ENCODE assay signal across 12 cellular contexts in genomic region chr11:75565916-75566762, GRCh38. TPM values are rescaled to one million over a fixed set of nuclear protein-coding genes. Genes with fewer than 3 reads are reported as not detected.
DNase-seq lines count a peak whose midpoint lies in the region; ATAC-seq, FAIRE-seq and TF ChIP-seq lines count a peak whose summit lies in the region.
"Had no signal": no experiment of that assay in that cellular context is flagged by ENCODE, and none has a peak within 500 bp of the region (broad histone marks: within the 10 kb centered on the region; RNA-seq: fewer than 3 reads in every experiment).

No MANE protein-coding gene starts in this region.

- H3K79me1 ChIP-seq in IMR-90 (ENCODE audit: low read depth in 1 of 2, low read length in 2 of 2) = peaks cover 23 to 69% of the 10 kb centered on the region in 2 experiments

- no peak for DNase-seq in IMR-90
- DNase-seq in endothelial cell of umbilical vein (ENCODE audit: low read depth, low spot score) = no peak
- no peak for DNase-seq in neural crest cell (ENCODE audit: low read depth, low spot score)
- no peak for DNase-seq in NCI-H510A (lab: John Stamatoyannopoulos, UW)
- no peak for DNase-seq in body of pancreas
- no peak for DNase-seq in erythroblast (lab: John Stamatoyannopoulos, UW)
- no peak for DNase-seq in activated T-cell treated with anti-CD3 and anti-CD28 coated beads, Interleukin-2, amount 50 U/mL, for 48 hours
- DNase-seq: DMS153; NCI-H345; stimulated activated CD4-positive, alpha-beta T cell treated with anti-CD3 and anti-CD28 coated beads, Interleukin-4, amount 100 ng/mL, for 4 hours; T-helper 9 cell had no signal

- H2BK5ac ChIP-seq in IMR-90 (ENCODE audit: low read depth, low read length, poor library complexity, severe bottlenecking) = peak overlapping the region; percentile 53

- peak overlapping the region; percentile 29; the same call in 1 of the 2 replicates for H3K4ac ChIP-seq in IMR-90 (ENCODE audit: low read depth, low read length)

- H3K4me1 Mint-ChIP-seq in neural crest cell = peaks cover 45% of the 10 kb centered on the region

- no peak for TF ChIP-seq RAD21 in IMR-90 (IDR thresholded peaks at IDR 0.05; ENCODE audit: low read length)

- H3K27me3 ChIP-seq in ACC112 (ENCODE audit: insufficient read depth, low read length) = no peaks in the 10 kb centered on the region
- no peaks in the 10 kb centered on the region for H3K27me3 ChIP-seq in IMR-90 (ENCODE audit: control insufficient read depth, insufficient read depth, low read length)
- no peaks in the 10 kb centered on the region for H3K27me3 ChIP-seq in endothelial cell of umbilical vein (ENCODE audit: control insufficient read depth in 2 of 2, insufficient read depth in 2 of 2, low read length in 2 of 2)
- H3K27me3 ChIP-seq in body of pancreas = no peaks in the 10 kb centered on the region

- BruUV-seq in IMR-90 (replicated peaks; lab: Mats Ljungman, UMichigan) (no TSS peak), endothelial cell of umbilical vein (replicated peaks; lab: Mats Ljungman, UMichigan) (no TSS peak)

- H2AFZ ChIP-seq in ACC112 (ENCODE audit: low read length, unreplicated experiment) (no peak overlapping the region), IMR-90 (replicated peaks; ENCODE audit: low read length, poor library complexity) (no peak overlapping the region), endothelial cell of umbilical vein (ENCODE audit: low read depth, low read length) (no peak overlapping the region)

- no peaks in the 10 kb centered on the region for H3K9me3 Mint-ChIP-seq in neural crest cell

- in situ Hi-C loops in IMR-90 (cut with MboI; ENCODE audit: low sequenced_read_pairs) = no loop called here

- dilution Hi-C loops in IMR-90 (cut with HindIII; ENCODE audit: low sequenced_read_pairs, unreplicated experiment) = no loop called here
- dilution Hi-C loops in endothelial cell of umbilical vein (cut with MboI; ENCODE audit: extremely low pct_ligation_motif_present, low sequenced_read_pairs) = no loop called here

- H3K9me1 ChIP-seq in IMR-90 (ENCODE audit: insufficient read depth, low read length) = peaks cover 1% of the 10 kb centered on the region
- H3K9me1 ChIP-seq in endothelial cell of umbilical vein (replicated peaks; ENCODE audit: control insufficient read depth, extremely low read depth, insufficient read depth, low read length) = no peaks in the 10 kb centered on the region

- peak overlapping the region; percentile 92 for H3K4me3 ChIP-seq in ACC112 (ENCODE audit: low read depth, low read length)
- no peak overlapping the region for H3K4me3 ChIP-seq in IMR-90 (ENCODE audit: insufficient read depth, low read depth, low read length)
- H3K4me3 ChIP-seq in endothelial cell of umbilical vein (replicated peaks in 1 of 3; ENCODE audit: insufficient read depth in 1 of 3, low read depth in 1 of 3, low read length in 3 of 3) = no peak overlapping the region
- no peak overlapping the region for H3K4me3 ChIP-seq in body of pancreas

- FAIRE-seq in endothelial cell of umbilical vein (lab: Jason Lieb, UNC) = no peak

- no peak overlapping the region for H3K18ac ChIP-seq in IMR-90 (ENCODE audit: low read depth, low read length)

- no peak overlapping the region for H2AK5ac ChIP-seq in IMR-90 (ENCODE audit: low read depth, low read length)

- H3K79me2 ChIP-seq in ACC112 (ENCODE audit: control insufficient read depth, insufficient read depth, low read length, unreplicated experiment) = peaks cover 86% of the 10 kb centered on the region
- peaks cover 63% of the 10 kb centered on the region for H3K79me2 ChIP-seq in endothelial cell of umbilical vein (ENCODE audit: control insufficient read depth, insufficient read depth, low read length)

- H3K14ac ChIP-seq in IMR-90 (replicated peaks; ENCODE audit: low read depth, low read length) = no peak overlapping the region; the same call in 1 of the 2 replicates

- H3K4me2 ChIP-seq in IMR-90 (ENCODE audit: low read depth, low read length) (peak overlapping the region; percentile 56), endothelial cell of umbilical vein (ENCODE audit: insufficient read depth, low read length) (peak overlapping the region; percentile 90)

- H3K36me3 ChIP-seq in ACC112 (ENCODE audit: insufficient read depth, low read length) (peaks cover 33% of the 10 kb centered on the region), IMR-90 (ENCODE audit: control insufficient read depth, insufficient read depth, low read length) (peaks cover 62% of the 10 kb centered on the region), endothelial cell of umbilical vein (ENCODE audit: control insufficient read depth in 2 of 2, extremely low read depth in 1 of 2, insufficient read depth in 2 of 2, low read length in 2 of 2) (peaks cover 18 to 41% of the 10 kb centered on the region in 2 experiments), body of pancreas (replicated peaks in 1 of 2; ENCODE audit: insufficient read depth in 1 of 2, low read depth in 2 of 2) (peaks cover 0 to 20% of the 10 kb centered on the region in 2 donors)

- peak overlapping the region; percentile 39 for H3K23ac ChIP-seq in IMR-90 (ENCODE audit: low read depth, low read length)

- peaks cover 6% of the 10 kb centered on the region for H3K36me3 Mint-ChIP-seq in neural crest cell (ENCODE audit: low read depth)

- peak overlapping the region; percentile 99 for H3K4me3 Mint-ChIP-seq in neural crest cell

- H3K9me3 ChIP-seq in IMR-90 (ENCODE audit: control insufficient read depth, insufficient read depth, low read length) (no peaks in the 10 kb centered on the region), endothelial cell of umbilical vein (replicated peaks; ENCODE audit: control insufficient read depth, insufficient read depth, low read length) (no peaks in the 10 kb centered on the region), body of pancreas (no peaks in the 10 kb centered on the region)

- H4K91ac ChIP-seq in IMR-90 (ENCODE audit: insufficient read depth, low read depth, low read length) = no peak overlapping the region

- no peaks in the 10 kb centered on the region for H3K27me3 Mint-ChIP-seq in neural crest cell (ENCODE audit: low read depth)

- H2AK9ac ChIP-seq in IMR-90 (replicated peaks; ENCODE audit: low read depth, low read length, poor library complexity) = peak overlapping the region; percentile 85

- H3K56ac ChIP-seq in IMR-90 (ENCODE audit: extremely low read depth, insufficient read depth, low read length) = no peak overlapping the region

- ATAC-seq in IMR-90 (ENCODE audit: low read depth) (no peak), body of pancreas (no peak)

- no peak overlapping the region for H2BK15ac ChIP-seq in IMR-90 (ENCODE audit: low read depth, low read length)

- no peak for TF ChIP-seq POLR2A in IMR-90 (IDR thresholded peaks at IDR 0.05; ENCODE audit: low read depth, low read length)
- TF ChIP-seq POLR2A in endothelial cell of umbilical vein (IDR thresholded peaks at IDR 0.05; ENCODE audit: low read depth, low read length) = no peak
- TF ChIP-seq POLR2A in body of pancreas (IDR thresholded peaks at IDR 0.05) = no peak
- TF ChIP-seq POLR2A in erythroblast (IDR thresholded peaks at IDR 0.05; ENCODE audit: low read length) = no peak

- H3K27ac ChIP-seq in ACC112 (ENCODE audit: low read depth, low read length) = peak overlapping the region; percentile 94
- no peak overlapping the region for H3K27ac ChIP-seq in IMR-90 (ENCODE audit: insufficient read depth, low read length)
- H3K27ac ChIP-seq in endothelial cell of umbilical vein (ENCODE audit: insufficient read depth, low read depth, low read length) = peak overlapping the region; percentile 92
- H3K27ac ChIP-seq in body of pancreas = peak overlapping the region in 2 of 4 donors; percentile 93 to 98

- H3K4me1 ChIP-seq in ACC112 (ENCODE audit: control insufficient read depth, insufficient read depth, low read length, unreplicated experiment) (peaks cover 42% of the 10 kb centered on the region), IMR-90 (ENCODE audit: control insufficient read depth, insufficient read depth, low read length) (peaks cover 26% of the 10 kb centered on the region), endothelial cell of umbilical vein (ENCODE audit: control insufficient read depth, extremely low read depth, insufficient read depth, low read length) (peaks cover 36% of the 10 kb centered on the region), body of pancreas (peaks cover 43% of the 10 kb centered on the region)

- H4K20me1 ChIP-seq in IMR-90 (ENCODE audit: insufficient read depth, low read length) (peaks cover 89% of the 10 kb centered on the region), endothelial cell of umbilical vein (replicated peaks; ENCODE audit: control insufficient read depth, extremely low read depth, insufficient read depth, low read length) (no peaks in the 10 kb centered on the region)

- no peak for TF ChIP-seq CTCF in IMR-90 (conservative IDR thresholded peaks at IDR 0.05; ENCODE audit: low read depth, low read length)
- TF ChIP-seq CTCF in endothelial cell of umbilical vein (IDR thresholded peaks at IDR 0.05; ENCODE audit: extremely low read depth in 1 of 2, insufficient read depth in 1 of 2, low read depth in 1 of 2, low read length in 2 of 2) = no peak
- no peak for TF ChIP-seq CTCF in neural crest cell (conservative IDR thresholded peaks at IDR 0.05)
- no peak for TF ChIP-seq CTCF in body of pancreas (IDR thresholded peaks at IDR 0.05)

- no peak overlapping the region for H2BK20ac ChIP-seq in IMR-90 (ENCODE audit: low read depth, low read length)

- H3K9ac ChIP-seq in IMR-90 (ENCODE audit: low read depth, low read length) (peak overlapping the region; percentile 29; the same call in 1 of the 2 replicates), endothelial cell of umbilical vein (replicated peaks; ENCODE audit: extremely low read depth, insufficient read depth, low read length) (peak overlapping the region; percentile 2)

- no peak overlapping the region for H2BK120ac ChIP-seq in IMR-90 (ENCODE audit: low read depth, low read length)

- CTCF ChIA-PET in IMR-90 (lab: Yijun Ruan, JAX) = interaction anchor here (0.6 to 1.7 kb wide), 4 partner anchors 12 to 103 kb away, joined by 3 to 4 read pairs (median 3); partner anchors contain the start of gene MAP6
- CTCF ChIA-PET in endothelial cell of umbilical vein (lab: Charles Lee) = interaction anchor here (1.0 to 8.6 kb wide), 7 partner anchors 10 to 158 kb away, joined by 3 to 107 read pairs (median 4); no protein-coding TSS in a partner anchor

- WGBS in IMR-90 (ENCODE audit: extremely low coverage in 2 of 2, insufficient read length in 1 of 2), 2 experiments = 92% methylated on average over 30 of the region's 43 CpGs; no CpG with 5 or more reads in 1 of the 2 experiments
- whole genome bisulfite sequencing in body of pancreas, 2 donors = 75 to 86% methylated on average over 9 to 41 of the region's 43 CpGs

- H3K27ac Mint-ChIP-seq in neural crest cell (ENCODE audit: unreplicated experiment) = peak overlapping the region; percentile 54

- POLR2A ChIA-PET in IMR-90 (lab: Charles Lee; ENCODE audit: unreplicated experiment) = interaction anchor here (0.6 to 3.9 kb wide), 4 partner anchors 8 to 176 kb away, joined by 3 to 27 read pairs (median 6); no protein-coding TSS in a partner anchor
- POLR2A ChIA-PET in endothelial cell of umbilical vein (lab: Charles Lee) = interaction anchor here (1.8 to 2.9 kb wide), 2 partner anchors 10 to 12 kb away, joined by 9 to 23 read pairs; no protein-coding TSS in a partner anchor

- no peak overlapping the region for H4K5ac ChIP-seq in IMR-90 (ENCODE audit: low read depth, low read length)

- H4K8ac ChIP-seq in IMR-90 (ENCODE audit: low read depth in 2 of 2, low read length in 2 of 2) = 0 out of 4 replicates have a peak overlapping the region, but pooled peaks of 1 of the 2 experiments have one; percentile 6

- intact Hi-C loops in IMR-90 (cut with micrococcal nuclease) (no loop called here), endothelial cell of umbilical vein (cut with micrococcal nuclease) (loop anchor here (1.0 kb wide), 1 partner anchor 16 kb away; no protein-coding TSS in a partner anchor), body of pancreas (cut with DNase I) (no loop called here)

RNA-seq across cellular contexts. Expression of gene SERPINH1, which starts 4.1 kb away (rescaled TPM):
- total RNA-seq in IMR-90 (2012; rRNA removed) = 772 and 841 TPM in 2 replicates
- polyA plus RNA-seq in IMR-90 (2012; rRNA removed) = 1,857 and 1,944 TPM in 2 replicates
- 823 and 2,639 TPM in 2 replicates for polyA plus RNA-seq in IMR-90 (2012; cell fraction: cytosol; rRNA removed)
- 597 and 1,651 TPM in 2 replicates for polyA plus RNA-seq in IMR-90 (2012; cell fraction: nucleus; rRNA removed; ENCODE audit: low replicate concordance)
- total RNA-seq in endothelial cell of umbilical vein = 384 and 409 TPM in 2 replicates
- 816 and 1,196 TPM in 2 replicates for polyA plus RNA-seq in endothelial cell of umbilical vein
- polyA plus RNA-seq in endothelial cell of umbilical vein (2011; cell fraction: cytosol; rRNA removed) = 484 and 524 TPM in 2 replicates
- 284 and 302 TPM in 2 replicates for polyA plus RNA-seq in endothelial cell of umbilical vein (2011; cell fraction: nucleus; rRNA removed)
- polyA plus RNA-seq in endothelial cell of umbilical vein (2012) = 320 and 386 TPM in 2 replicates
- 359 and 398 TPM in 2 replicates for polyA minus RNA-seq in endothelial cell of umbilical vein
- 120 TPM for polyA minus RNA-seq in endothelial cell of umbilical vein (2011; cell fraction: cytosol; rRNA and poly(A)+ RNA removed)
- 95.0 and 155 TPM in 2 replicates for polyA minus RNA-seq in endothelial cell of umbilical vein (2011; cell fraction: nucleus; rRNA and poly(A)+ RNA removed)
- 179 and 191 TPM in 2 replicates for total RNA-seq in neural crest cell
- 100 to 1,000 TPM in 1 of 2 donors, 10 to 100 TPM in 1; 78.3 to 166 TPM for total RNA-seq in body of pancreas

RNA-seq across cellular contexts. Expression of gene GDPD5, which starts 40.4 kb away (rescaled TPM):
- 1.7 and 2.0 TPM in 2 replicates for total RNA-seq in IMR-90 (2012; rRNA removed)
- 7.9 and 8.2 TPM in 2 replicates for polyA plus RNA-seq in IMR-90 (2012; rRNA removed)
- 4.1 and 7.5 TPM in 2 replicates for polyA plus RNA-seq in IMR-90 (2012; cell fraction: cytosol; rRNA removed)
- 25.1 and 54.1 TPM in 2 replicates for polyA plus RNA-seq in IMR-90 (2012; cell fraction: nucleus; rRNA removed; ENCODE audit: low replicate concordance)
- 50.1 and 79.2 TPM in 2 replicates for total RNA-seq in endothelial cell of umbilical vein
- polyA plus RNA-seq in endothelial cell of umbilical vein = 60.2 and 74.0 TPM in 2 replicates
- 29.2 and 37.9 TPM in 2 replicates for polyA plus RNA-seq in endothelial cell of umbilical vein (2011; cell fraction: cytosol; rRNA removed)
- polyA plus RNA-seq in endothelial cell of umbilical vein (2011; cell fraction: nucleus; rRNA removed) = 149 and 190 TPM in 2 replicates
- 24.4 and 35.1 TPM in 2 replicates for polyA plus RNA-seq in endothelial cell of umbilical vein (2012)
- 66.2 and 70.5 TPM in 2 replicates for polyA minus RNA-seq in endothelial cell of umbilical vein
- polyA minus RNA-seq in endothelial cell of umbilical vein (2011; cell fraction: cytosol; rRNA and poly(A)+ RNA removed) = 12.5 TPM
- polyA minus RNA-seq in endothelial cell of umbilical vein (2011; cell fraction: nucleus; rRNA and poly(A)+ RNA removed) = 69.0 and 96.3 TPM in 2 replicates
- total RNA-seq in neural crest cell = 13.3 and 15.4 TPM in 2 replicates
- 10 to 100 TPM; 29.6 to 73.2 TPM for total RNA-seq in body of pancreas
